Comparison of ENCODE assay signal across 7 cellular contexts in genomic region chr11:32830413-32830738, GRCh38. TPM values are rescaled to one million over a fixed set of nuclear protein-coding genes. Genes with fewer than 3 reads are reported as not detected.
DNase-seq lines count a peak whose midpoint lies in the region; ATAC-seq and TF ChIP-seq lines count a peak whose summit lies in the region.

No MANE protein-coding gene starts in this region.

- H3K27ac Mint-ChIP-seq in activated T-helper 1 cell treated with anti-CD3 and anti-CD28 coated beads, Interleukin-12 subunit alpha, Interleukin-12 subunit beta, Interleukin-2, Interleukin-4 antibody, amounts not matched to agents 30 ng/mL and 10 ng/mL and 1 ng/mL, durations not matched to agents 14 hours and 24 hours and 36 hours: peak overlapping the region; percentile 42

- H3K4me3 ChIP-seq in iPS-15b (ENCODE audit: low read depth, low read length): peak overlapping the region; percentile 79
- peak overlapping the region; percentile 51 to 93 (median 78) for H3K4me3 ChIP-seq in spleen

- no peaks in the 10 kb centered on the region for H3K36me3 Mint-ChIP-seq in activated T-helper 1 cell treated with anti-CD3 and anti-CD28 coated beads, Interleukin-12 subunit alpha, Interleukin-12 subunit beta, Interleukin-2, Interleukin-4 antibody, amounts not matched to agents 30 ng/mL and 10 ng/mL and 1 ng/mL, durations not matched to agents 14 hours and 24 hours and 36 hours (ENCODE audit: low read depth)

- H3K27me3 Mint-ChIP-seq in activated T-helper 1 cell treated with anti-CD3 and anti-CD28 coated beads, Interleukin-12 subunit alpha, Interleukin-12 subunit beta, Interleukin-2, Interleukin-4 antibody, amounts not matched to agents 30 ng/mL and 10 ng/mL and 1 ng/mL, durations not matched to agents 14 hours and 24 hours and 36 hours (ENCODE audit: insufficient read depth): peaks cover 23% of the 10 kb centered on the region

- no peak for TF ChIP-seq CTCF in spleen (IDR thresholded peaks at IDR 0.05 in 8 of 11, conservative IDR thresholded peaks at IDR 0.05 in 3 of 11)

- H3K36me3 ChIP-seq in iPS-15b (ENCODE audit: control insufficient read depth, insufficient read depth, low read length) (no peaks in the 10 kb centered on the region), spleen (peaks cover 0 to 5% (median 0%) of the 10 kb centered on the region in 6 donors)

- intact Hi-C loops in activated T-helper 1 cell treated with anti-CD3 and anti-CD28 coated beads, Interleukin-12 subunit alpha, Interleukin-12 subunit beta, Interleukin-2, Interleukin-4 antibody, amounts not matched to agents 30 ng/mL and 10 ng/mL and 1 ng/mL, durations not matched to agents 14 hours and 24 hours and 36 hours (cut with micrococcal nuclease): no loop called here
- intact Hi-C loops in spleen (cut with DNase I; ENCODE audit: low total_unique reads): no loop called here

- peak overlapping the region in 5 of 8 donors; percentile 73 to 92 (median 81) for H3K27ac ChIP-seq in spleen

- no peak for DNase-seq in activated T-helper 1 cell treated with anti-CD3 and anti-CD28 coated beads, Interleukin-12 subunit alpha, Interleukin-12 subunit beta, Interleukin-2, Interleukin-4 antibody, amounts not matched to agents 30 ng/mL and 10 ng/mL and 1 ng/mL, durations not matched to agents 14 hours and 24 hours and 36 hours (ENCODE audit: low spot score)
- DNase-seq in spleen: no peak
- no peak for DNase-seq in stimulated activated CD4-positive, alpha-beta T cell treated with anti-CD3 and anti-CD28 coated beads, Interleukin-15, amount 100 ng/mL, for 24 hours
- DNase-seq in stimulated activated CD4-positive, alpha-beta T cell treated with anti-CD3 and anti-CD28 coated beads, Interleukin-4, amount 100 ng/mL, for 1 hour: no peak

- no peak for TF ChIP-seq POLR2A in spleen (IDR thresholded peaks at IDR 0.05)

- ATAC-seq in GM18907 (IDR thresholded peaks at IDR 0.05; ENCODE audit: unreplicated experiment): peak; percentile 24
- ATAC-seq in HG03432 (IDR thresholded peaks at IDR 0.05; ENCODE audit: unreplicated experiment): peak; percentile 13

- 10 to 25% (median 14%) methylated on average over 6 of the region's 6 CpGs for WGBS in spleen, 5 donors

- H3K9me3 ChIP-seq in iPS-15b (ENCODE audit: control insufficient read depth, insufficient read depth, low read length) (no peaks in the 10 kb centered on the region), spleen (no peaks in the 10 kb centered on the region)

- H3K27me3 ChIP-seq in iPS-15b (ENCODE audit: control insufficient read depth, insufficient read depth, low read length) (peaks cover 27% of the 10 kb centered on the region), spleen (replicated peaks in 1 of 7) (peaks cover 0 to 22% (median 10%) of the 10 kb centered on the region in 7 donors)

- H3K4me1 ChIP-seq in iPS-15b (ENCODE audit: control insufficient read depth, insufficient read depth, low read length) (no peaks in the 10 kb centered on the region), spleen (peaks cover 10 to 36% (median 20%) of the 10 kb centered on the region in 6 donors)

- no peaks in the 10 kb centered on the region for H3K9me3 Mint-ChIP-seq in activated T-helper 1 cell treated with anti-CD3 and anti-CD28 coated beads, Interleukin-12 subunit alpha, Interleukin-12 subunit beta, Interleukin-2, Interleukin-4 antibody, amounts not matched to agents 30 ng/mL and 10 ng/mL and 1 ng/mL, durations not matched to agents 14 hours and 24 hours and 36 hours

- no peak overlapping the region for H3K9ac ChIP-seq in iPS-15b (ENCODE audit: low read depth, low read length)

- peaks cover 7% of the 10 kb centered on the region for H3K4me1 Mint-ChIP-seq in activated T-helper 1 cell treated with anti-CD3 and anti-CD28 coated beads, Interleukin-12 subunit alpha, Interleukin-12 subunit beta, Interleukin-2, Interleukin-4 antibody, amounts not matched to agents 30 ng/mL and 10 ng/mL and 1 ng/mL, durations not matched to agents 14 hours and 24 hours and 36 hours (ENCODE audit: low read depth)

- H3K4me3 Mint-ChIP-seq in activated T-helper 1 cell treated with anti-CD3 and anti-CD28 coated beads, Interleukin-12 subunit alpha, Interleukin-12 subunit beta, Interleukin-2, Interleukin-4 antibody, amounts not matched to agents 30 ng/mL and 10 ng/mL and 1 ng/mL, durations not matched to agents 14 hours and 24 hours and 36 hours: peak overlapping the region; percentile 66

RNA-seq across cellular contexts. Expression of gene PRRG4, which starts 0.6 kb away (rescaled TPM):
- total RNA-seq in activated T-helper 1 cell treated with anti-CD3 and anti-CD28 coated beads, Interleukin-12 subunit alpha, Interleukin-12 subunit beta, Interleukin-2, Interleukin-4 antibody, amounts not matched to agents 30 ng/mL and 10 ng/mL and 1 ng/mL, durations not matched to agents 14 hours and 24 hours and 36 hours: 0.83 and 0.91 TPM in 2 replicates
- 1 to 10 TPM; 2.8 to 6.7 (median 4.3) TPM for total RNA-seq in spleen
- 1 to 10 TPM in 1 of 3 donors, under 1 TPM in 2; 0.65 to 2.6 (median 0.87) TPM for polyA plus RNA-seq in spleen

RNA-seq across cellular contexts. Expression of gene CCDC73, which starts 35.9 kb away (rescaled TPM):
- 0.05 TPM in 1 of 2 replicates, not detected in the other for total RNA-seq in activated T-helper 1 cell treated with anti-CD3 and anti-CD28 coated beads, Interleukin-12 subunit alpha, Interleukin-12 subunit beta, Interleukin-2, Interleukin-4 antibody, amounts not matched to agents 30 ng/mL and 10 ng/mL and 1 ng/mL, durations not matched to agents 14 hours and 24 hours and 36 hours
- 1 to 10 TPM in 2 of 7 donors, under 1 TPM in 4, not detected in 1; 0.46 to 2.1 (median 0.72) TPM for total RNA-seq in spleen
- polyA plus RNA-seq in spleen: under 1 TPM; 0.16 to 0.18 (median 0.17) TPM
